8 cellular contexts compared by ENCODE assay signal in genomic region chr12:6764011-6764828, GRCh38.
DNase-seq lines count a peak whose midpoint lies in the region; ATAC-seq and TF ChIP-seq lines count a peak whose summit lies in the region.

No MANE protein-coding gene starts in this region.

- DNase-seq in ACHN (peak; percentile 100), NCI-H128 (lab: John Stamatoyannopoulos, UW; ENCODE audit: unreplicated experiment) (peak; percentile 93), iPS-NIHi7 (ENCODE audit: extremely low spot score) (peak; percentile 95), skeletal muscle cell (ENCODE audit: low read depth) (peak; percentile 97)
- DNase-seq in central memory CD8-positive, alpha-beta T cell (ENCODE audit: low spot score in 2 of 2) = peak in 1 of 2 donors; percentile 44

- peak overlapping the region; percentile 22 for H3K4me3 ChIP-seq in skeletal muscle cell (ENCODE audit: low read depth, low read length)

- H3K36me3 Mint-ChIP-seq in central memory CD8-positive, alpha-beta T cell (ENCODE audit: insufficient read depth) = peaks cover 5% of the 10 kb centered on the region

- H3K4me3 Mint-ChIP-seq in central memory CD8-positive, alpha-beta T cell = peak overlapping the region; percentile 72

- peak overlapping the region; percentile 77 for H3K27ac Mint-ChIP-seq in central memory CD8-positive, alpha-beta T cell (ENCODE audit: low read depth)

- H3K27me3 Mint-ChIP-seq in central memory CD8-positive, alpha-beta T cell = peaks cover 21% of the 10 kb centered on the region

- no peaks in the 10 kb centered on the region for H3K9me3 Mint-ChIP-seq in central memory CD8-positive, alpha-beta T cell

- in situ Hi-C loops in ACHN (cut with HindIII; ENCODE audit: low pct_ligation_motif_present, low pct_unique_long_range_greater_than_20kb, low sequenced_read_pairs) = no loop called here

- ATAC-seq in GM18499 (IDR thresholded peaks at IDR 0.05; ENCODE audit: insufficient read depth, unreplicated experiment) (peak; percentile 77), HG02840 (IDR thresholded peaks at IDR 0.05; ENCODE audit: low FRiP score, unreplicated experiment) (peak; percentile 63), SK-N-SH treated with all-trans-retinoic acid at 6 μM for 48 hours (peak; percentile 85)
- peak; percentile 78 for ATAC-seq in central memory CD8-positive, alpha-beta T cell (replicated peaks; ENCODE audit: extremely low read depth, poor library complexity, severe bottlenecking)

- peaks cover 43% of the 10 kb centered on the region for H3K4me1 Mint-ChIP-seq in central memory CD8-positive, alpha-beta T cell

TF ChIP-seq in SK-N-SH treated with all-trans-retinoic acid at 6 μM for 48 hours, 23 proteins besides CTCF, POLR2A, EP300 and RAD21:
- no peak for TF ChIP-seq ARNTL (CRISPR knock-in tag; IDR thresholded peaks at IDR 0.05; ENCODE audit: borderline replicate concordance, low read depth)
- TF ChIP-seq, protein P1, sequence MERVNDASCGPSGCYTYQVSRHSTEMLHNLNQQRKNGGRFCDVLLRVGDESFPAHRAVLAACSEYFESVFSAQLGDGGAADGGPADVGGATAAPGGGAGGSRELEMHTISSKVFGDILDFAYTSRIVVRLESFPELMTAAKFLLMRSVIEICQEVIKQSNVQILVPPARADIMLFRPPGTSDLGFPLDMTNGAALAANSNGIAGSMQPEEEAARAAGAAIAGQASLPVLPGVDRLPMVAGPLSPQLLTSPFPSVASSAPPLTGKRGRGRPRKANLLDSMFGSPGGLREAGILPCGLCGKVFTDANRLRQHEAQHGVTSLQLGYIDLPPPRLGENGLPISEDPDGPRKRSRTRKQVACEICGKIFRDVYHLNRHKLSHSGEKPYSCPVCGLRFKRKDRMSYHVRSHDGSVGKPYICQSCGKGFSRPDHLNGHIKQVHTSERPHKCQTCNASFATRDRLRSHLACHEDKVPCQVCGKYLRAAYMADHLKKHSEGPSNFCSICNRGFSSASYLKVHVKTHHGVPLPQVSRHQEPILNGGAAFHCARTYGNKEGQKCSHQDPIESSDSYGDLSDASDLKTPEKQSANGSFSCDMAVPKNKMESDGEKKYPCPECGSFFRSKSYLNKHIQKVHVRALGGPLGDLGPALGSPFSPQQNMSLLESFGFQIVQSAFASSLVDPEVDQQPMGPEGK (CRISPR knock-in tag; IDR thresholded peaks at IDR 0.05; ENCODE audit: borderline replicate concordance) = peak; percentile 74; the same call in 1 of the 2 replicates
- no peak for TF ChIP-seq ZNF565 (CRISPR knock-in tag; conservative IDR thresholded peaks at IDR 0.05; ENCODE audit: low read depth)
